8 cellular contexts compared by ENCODE assay signal in genomic region chr22:46758867-46759290, GRCh38. TPM values are rescaled to one million over a fixed set of nuclear protein-coding genes. Genes with fewer than 3 reads are reported as not detected.
DNase-seq lines count a peak whose midpoint lies in the region; ATAC-seq and FAIRE-seq lines count a peak whose summit lies in the region.

No MANE protein-coding gene starts in this region.

- ATAC-seq in T-cell (replicated peaks in 1 of 4) (no peak), HG02973 (IDR thresholded peaks at IDR 0.05; ENCODE audit: unreplicated experiment) (no peak)

- H3K18ac ChIP-seq in mesendoderm (ENCODE audit: low read length): no peak overlapping the region

- H3K79me2 ChIP-seq in mesendoderm (ENCODE audit: control insufficient read depth, insufficient read depth, low read length): peaks cover 18% of the 10 kb centered on the region

- H3K4me1 Mint-ChIP-seq in T-cell: peaks cover 36 to 60% (median 47%) of the 10 kb centered on the region in 3 donors
- H3K4me1 Mint-ChIP-seq in dendritic cell treated with granulocyte-macrophage colony-stimulating factor and Interleukin-4, amounts not matched to agents 40 ng/mL and 50 ng/mL, for 4 days (ENCODE audit: low read depth): peaks cover 80% of the 10 kb centered on the region

- H3K23ac ChIP-seq in mesendoderm (ENCODE audit: low read length): no peak overlapping the region

- H3K4me2 ChIP-seq in mesendoderm (ENCODE audit: low read length): no peak overlapping the region

- H3K4ac ChIP-seq in mesendoderm (ENCODE audit: low read depth, low read length): no peak overlapping the region

- no peak overlapping the region for H3K9ac ChIP-seq in mesendoderm (ENCODE audit: low read length)

- no peaks in the 10 kb centered on the region for H3K36me3 ChIP-seq in mesendoderm (ENCODE audit: control insufficient read depth, insufficient read depth, low read length)

- H3K56ac ChIP-seq in mesendoderm (ENCODE audit: low read length): no peak overlapping the region

- H3K9me3 Mint-ChIP-seq in T-cell: peaks cover 4 to 6% (median 4%) of the 10 kb centered on the region in 3 donors
- H3K9me3 Mint-ChIP-seq in dendritic cell treated with granulocyte-macrophage colony-stimulating factor and Interleukin-4, amounts not matched to agents 40 ng/mL and 50 ng/mL, for 4 days: peaks cover 11% of the 10 kb centered on the region

- H3K79me1 ChIP-seq in mesendoderm (ENCODE audit: low read length): peaks cover 11% of the 10 kb centered on the region

- CTCF ChIA-PET in T-cell (lab: Charles Lee): interaction anchor here in 1 of 2 donors (0.6 to 2.3 kb wide), 7 partner anchors 10 to 604 kb away, joined by 3 to 18 read pairs (median 6); no protein-coding TSS in a partner anchor

- DNase-seq in DMS53 treated with DMSO at 0.1 percent for 48 hours (lab: John Stamatoyannopoulos, UW; ENCODE audit: unreplicated experiment) (peak; percentile 59), HuH-7.5 (ENCODE audit: low spot score) (peak; percentile 47), T-cell (peak in 15 of 34 experiments; percentile 25 to 54 (median 36)), mesendoderm (peak; percentile 96), urothelium cell line (ENCODE audit: low spot score) (peak; percentile 33), cortex of kidney (lab: John Stamatoyannopoulos, UW) (no peak)

- no peak overlapping the region for H2AK5ac ChIP-seq in mesendoderm (ENCODE audit: low read length)

- POLR2A ChIA-PET in T-cell (lab: Charles Lee): no interaction called here

- no peaks in the 10 kb centered on the region for H3K27me3 ChIP-seq in mesendoderm (ENCODE audit: insufficient read depth, low read length, poor library complexity)

- no peak overlapping the region for H4K5ac ChIP-seq in mesendoderm (ENCODE audit: low read length)

- no peak overlapping the region for H4K8ac ChIP-seq in mesendoderm (ENCODE audit: low read depth, low read length)

- H2BK120ac ChIP-seq in mesendoderm (ENCODE audit: low read depth, low read length): no peak overlapping the region

- no peak for FAIRE-seq in urothelium cell line (lab: Jason Lieb, UNC)

- H3K4me1 ChIP-seq in mesendoderm (ENCODE audit: control insufficient read depth, low read depth, low read length): no peaks in the 10 kb centered on the region

- peaks cover 3% of the 10 kb centered on the region for H3K36me3 Mint-ChIP-seq in T-cell
- H3K36me3 Mint-ChIP-seq in dendritic cell treated with granulocyte-macrophage colony-stimulating factor and Interleukin-4, amounts not matched to agents 40 ng/mL and 50 ng/mL, for 4 days (ENCODE audit: low read depth): peaks cover 33% of the 10 kb centered on the region

- no peak overlapping the region for H2BK15ac ChIP-seq in mesendoderm (replicated peaks; ENCODE audit: low read depth)

- H3K27ac ChIP-seq in mesendoderm (ENCODE audit: low read depth, low read length): no peak overlapping the region

- peak overlapping the region; percentile 24 to 63 for H3K27ac Mint-ChIP-seq in T-cell
- peak overlapping the region; percentile 30 for H3K27ac Mint-ChIP-seq in dendritic cell treated with granulocyte-macrophage colony-stimulating factor and Interleukin-4, amounts not matched to agents 40 ng/mL and 50 ng/mL, for 4 days

- no peak overlapping the region for H3K4me3 Mint-ChIP-seq in T-cell
- H3K4me3 Mint-ChIP-seq in dendritic cell treated with granulocyte-macrophage colony-stimulating factor and Interleukin-4, amounts not matched to agents 40 ng/mL and 50 ng/mL, for 4 days: no peak overlapping the region

- H2BK5ac ChIP-seq in mesendoderm (ENCODE audit: low read length): no peak overlapping the region

- H3K27me3 Mint-ChIP-seq in T-cell: no peaks in the 10 kb centered on the region
- no peaks in the 10 kb centered on the region for H3K27me3 Mint-ChIP-seq in dendritic cell treated with granulocyte-macrophage colony-stimulating factor and Interleukin-4, amounts not matched to agents 40 ng/mL and 50 ng/mL, for 4 days

- no CpG with 5 or more reads among the region's 6 CpGs for WGBS in mesendoderm (ENCODE audit: extremely low coverage, insufficient coverage, low lambda C conversion rate)

- intact Hi-C loops in dendritic cell treated with granulocyte-macrophage colony-stimulating factor and Interleukin-4, amounts not matched to agents 40 ng/mL and 50 ng/mL, for 4 days (cut with micrococcal nuclease): loop anchor here (2.0 kb wide), 1 partner anchor 44 kb away; no protein-coding TSS in a partner anchor

- H3K4me3 ChIP-seq in mesendoderm (ENCODE audit: low read length): no peak overlapping the region

RNA-seq across cellular contexts. Expression of gene TBC1D22A, which starts 3.6 kb away (rescaled TPM):
- 10 to 100 TPM; 38.3 to 67.8 (median 57.7) TPM for total RNA-seq in T-cell
- polyA plus RNA-seq in mesendoderm (2013, experiment 1 of 2): 11.9 TPM
- polyA plus RNA-seq in mesendoderm (2013, experiment 2 of 2): 11.3 TPM

RNA-seq across cellular contexts. Expression of gene CERK, which starts 20.8 kb away (rescaled TPM):
- total RNA-seq in T-cell: 100 to 1,000 TPM in 3 of 5 donors, 10 to 100 TPM in 2; 77.4 to 155 (median 125) TPM
- 26.7 TPM for polyA plus RNA-seq in mesendoderm (2013, experiment 1 of 2)
- polyA plus RNA-seq in mesendoderm (2013, experiment 2 of 2): 26.7 TPM
